In the genomic region with DNA sequence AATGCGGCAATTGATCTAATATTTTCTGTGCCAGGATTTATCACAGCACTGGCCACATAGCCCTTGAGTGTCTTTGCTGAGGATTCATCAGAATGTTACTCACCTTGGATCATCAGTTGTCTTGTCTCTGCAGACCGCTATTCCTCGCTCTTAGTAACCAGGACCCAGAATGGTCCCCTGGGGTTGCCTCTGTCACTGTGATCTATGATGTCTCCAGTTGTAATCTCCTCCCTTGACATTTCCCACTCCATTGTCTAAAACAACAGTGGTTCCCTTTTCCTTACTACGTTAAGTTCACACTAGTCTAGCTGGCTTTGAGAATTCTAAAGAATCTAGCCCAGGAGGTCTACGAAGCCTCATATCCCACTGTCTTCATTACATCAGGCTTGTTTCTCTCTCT, we compare ENCODE assay signal across 10 cellular contexts.
DNase-seq lines count a peak whose midpoint lies in the region; ATAC-seq and TF ChIP-seq lines count a peak whose summit lies in the region.
"Had no signal": no experiment of that assay in that cellular context is flagged by ENCODE, and none has a peak within 500 bp of the region (broad histone marks: within the 10 kb centered on the region; RNA-seq: fewer than 3 reads in every experiment).

No MANE protein-coding gene starts in this region.

- H4K8ac ChIP-seq in trophoblast cell (ENCODE audit: low read depth, low read length) = no peak overlapping the region

- CTCF ChIA-PET in activated CD8-positive, alpha-beta T cell treated with anti-CD3 and anti-CD28 coated beads, Interleukin-2, amount 10 ng/mL, durations not matched to agents 7 days and 5 days (lab: Charles Lee) = no interaction called here
- CTCF ChIA-PET in activated CD8-positive, alpha-beta T cell treated with anti-CD3 and anti-CD28 coated beads for 36 hours (lab: Charles Lee) = interaction anchor here (1.4 to 1.5 kb wide), 2 partner anchors 19 to 226 kb away, joined by 3 to 4 read pairs; no protein-coding TSS in a partner anchor

- POLR2A ChIA-PET in activated CD8-positive, alpha-beta T cell treated with anti-CD3 and anti-CD28 coated beads, Interleukin-2, amount 10 ng/mL, durations not matched to agents 7 days and 5 days (lab: Charles Lee) = interaction anchor here (0.8 to 1.4 kb wide), 3 partner anchors 21 to 227 kb away, joined by 3 to 4 read pairs (median 4); no protein-coding TSS in a partner anchor
- POLR2A ChIA-PET in activated CD8-positive, alpha-beta T cell treated with anti-CD3 and anti-CD28 coated beads for 36 hours (lab: Charles Lee) = interaction anchor here (0.8 to 1.6 kb wide), 4 partner anchors 15 to 235 kb away, joined by 3 to 4 read pairs (median 3); no protein-coding TSS in a partner anchor

- H3K9ac ChIP-seq in subcutaneous abdominal adipose tissue (ENCODE audit: low read length in 5 of 5) = peak overlapping the region in 2 of 5 donors; percentile 39 to 83
- H3K9ac ChIP-seq in trophoblast cell (ENCODE audit: low read length) = no peak overlapping the region

- H3K14ac ChIP-seq in trophoblast cell (ENCODE audit: low read length) = no peak overlapping the region

- peak overlapping the region; percentile 70 for H3K27ac Mint-ChIP-seq in activated CD8-positive, alpha-beta T cell treated with anti-CD3 and anti-CD28 coated beads, Interleukin-2, amount 10 ng/mL, durations not matched to agents 7 days and 5 days
- no peak overlapping the region for H3K27ac Mint-ChIP-seq in activated CD8-positive, alpha-beta T cell treated with anti-CD3 and anti-CD28 coated beads for 36 hours
- peak overlapping the region; percentile 0 for H3K27ac Mint-ChIP-seq in activated naive CD8-positive, alpha-beta T cell treated with anti-CD3 and anti-CD28 coated beads for 36 hours

- no peaks in the 10 kb centered on the region for H3K9me3 Mint-ChIP-seq in activated CD8-positive, alpha-beta T cell treated with anti-CD3 and anti-CD28 coated beads, Interleukin-2, amount 10 ng/mL, durations not matched to agents 7 days and 5 days (ENCODE audit: insufficient read depth)
- H3K9me3 Mint-ChIP-seq in activated CD8-positive, alpha-beta T cell treated with anti-CD3 and anti-CD28 coated beads for 36 hours = peaks cover 2% of the 10 kb centered on the region
- H3K9me3 Mint-ChIP-seq in activated naive CD8-positive, alpha-beta T cell treated with anti-CD3 and anti-CD28 coated beads for 36 hours = peaks cover 12% of the 10 kb centered on the region

- no peak overlapping the region for H2BK12ac ChIP-seq in trophoblast cell (ENCODE audit: low read length)

- ATAC-seq in activated CD8-positive, alpha-beta T cell treated with anti-CD3 and anti-CD28 coated beads, Interleukin-2, amount 10 ng/mL, durations not matched to agents 7 days and 5 days = no peak
- no peak for ATAC-seq in activated CD8-positive, alpha-beta T cell treated with anti-CD3 and anti-CD28 coated beads for 36 hours

- H3K27ac ChIP-seq in mesodermal cell (ENCODE audit: low read depth, low read length, severe bottlenecking) (peak overlapping the region; percentile 97), subcutaneous abdominal adipose tissue (ENCODE audit: low read depth, low read length) (peak overlapping the region; percentile 96), trophoblast cell (ENCODE audit: low read depth, low read length) (no peak overlapping the region)

- peaks cover 7% of the 10 kb centered on the region for H3K36me3 Mint-ChIP-seq in activated CD8-positive, alpha-beta T cell treated with anti-CD3 and anti-CD28 coated beads, Interleukin-2, amount 10 ng/mL, durations not matched to agents 7 days and 5 days (ENCODE audit: low read depth)
- H3K36me3 Mint-ChIP-seq in activated CD8-positive, alpha-beta T cell treated with anti-CD3 and anti-CD28 coated beads for 36 hours (ENCODE audit: low read depth) = peaks cover 4% of the 10 kb centered on the region
- H3K36me3 Mint-ChIP-seq in activated naive CD8-positive, alpha-beta T cell treated with anti-CD3 and anti-CD28 coated beads for 36 hours = peaks cover 21% of the 10 kb centered on the region

- no peak for DNase-seq in activated CD8-positive, alpha-beta T cell treated with anti-CD3 and anti-CD28 coated beads, Interleukin-2, amount 10 ng/mL, durations not matched to agents 7 days and 5 days
- no peak for DNase-seq in activated CD8-positive, alpha-beta T cell treated with anti-CD3 and anti-CD28 coated beads for 36 hours
- no peak for DNase-seq in activated naive CD8-positive, alpha-beta T cell treated with anti-CD3 and anti-CD28 coated beads for 36 hours
- no peak for DNase-seq in stimulated activated CD4-positive, alpha-beta T cell treated with anti-CD3 and anti-CD28 coated beads, Interleukin-12 subunit alpha, Interleukin-12 subunit beta, amount 100 ng/mL, for 4 hours
- DNase-seq in stimulated activated naive CD4-positive, alpha-beta T cell (lab: John Stamatoyannopoulos, UW) = no peak
- no peak for DNase-seq in trophoblast cell
- DNase-seq: ACHN, MG63 had no signal

- TF ChIP-seq CTCF in activated CD8-positive, alpha-beta T cell treated with anti-CD3 and anti-CD28 coated beads for 36 hours (IDR thresholded peaks at IDR 0.05) = no peak

- no peaks in the 10 kb centered on the region for H3K79me2 ChIP-seq in trophoblast cell (ENCODE audit: control insufficient read depth, insufficient read depth, low read length, poor library complexity)

- peaks cover 23% of the 10 kb centered on the region for H3K9me3 ChIP-seq in mesodermal cell (ENCODE audit: control insufficient read depth, low read length)
- peaks cover 0 to 3% (median 0%) of the 10 kb centered on the region in 5 donors for H3K9me3 ChIP-seq in subcutaneous abdominal adipose tissue (ENCODE audit: control insufficient read depth in 5 of 5, low read length in 5 of 5)
- peaks cover 1% of the 10 kb centered on the region for H3K9me3 ChIP-seq in trophoblast cell (ENCODE audit: insufficient read depth, low read depth, low read length)

- H2AFZ ChIP-seq in trophoblast cell (ENCODE audit: insufficient read depth, low read length, poor library complexity) = no peak overlapping the region

- H3K4me3 Mint-ChIP-seq in activated CD8-positive, alpha-beta T cell treated with anti-CD3 and anti-CD28 coated beads, Interleukin-2, amount 10 ng/mL, durations not matched to agents 7 days and 5 days = no peak overlapping the region
- no peak overlapping the region for H3K4me3 Mint-ChIP-seq in activated CD8-positive, alpha-beta T cell treated with anti-CD3 and anti-CD28 coated beads for 36 hours
- H3K4me3 Mint-ChIP-seq in activated naive CD8-positive, alpha-beta T cell treated with anti-CD3 and anti-CD28 coated beads for 36 hours = no peak overlapping the region

- H2BK120ac ChIP-seq in trophoblast cell (ENCODE audit: insufficient read depth, low read length, poor library complexity) = no peak overlapping the region

- WGBS in mesodermal cell (ENCODE audit: insufficient coverage in 2 of 2), 2 experiments = 57 to 64% methylated on average over 4 to 5 of the region's 5 CpGs
- WGBS in trophoblast cell (ENCODE audit: extremely low coverage, insufficient coverage, insufficient read length) = no CpG with 5 or more reads among the region's 5 CpGs

- peaks cover 55% of the 10 kb centered on the region for H3K4me1 Mint-ChIP-seq in activated CD8-positive, alpha-beta T cell treated with anti-CD3 and anti-CD28 coated beads, Interleukin-2, amount 10 ng/mL, durations not matched to agents 7 days and 5 days (ENCODE audit: low read depth)
- peaks cover 67% of the 10 kb centered on the region for H3K4me1 Mint-ChIP-seq in activated CD8-positive, alpha-beta T cell treated with anti-CD3 and anti-CD28 coated beads for 36 hours (ENCODE audit: low read depth)
- peaks cover 73% of the 10 kb centered on the region for H3K4me1 Mint-ChIP-seq in activated naive CD8-positive, alpha-beta T cell treated with anti-CD3 and anti-CD28 coated beads for 36 hours

- H3K4me1 ChIP-seq in mesodermal cell (ENCODE audit: control insufficient read depth, insufficient read depth, low read length, poor library complexity, severe bottlenecking) (peaks cover 55% of the 10 kb centered on the region), subcutaneous abdominal adipose tissue (ENCODE audit: control insufficient read depth in 5 of 5, insufficient read depth in 5 of 5, low read length in 5 of 5) (peaks cover 8 to 67% (median 54%) of the 10 kb centered on the region in 5 donors), trophoblast cell (ENCODE audit: control insufficient read depth in 1 of 2, insufficient read depth in 2 of 2, low read length in 2 of 2) (peaks cover 0 to 8% of the 10 kb centered on the region in 2 experiments)

- no peak overlapping the region for H3K18ac ChIP-seq in trophoblast cell (ENCODE audit: low read length)

- H3K36me3 ChIP-seq in mesodermal cell (ENCODE audit: control insufficient read depth, insufficient read depth, low read length) (peaks cover 8% of the 10 kb centered on the region), subcutaneous abdominal adipose tissue (ENCODE audit: control insufficient read depth in 5 of 5, insufficient read depth in 5 of 5, low read length in 5 of 5) (no peaks in the 10 kb centered on the region), trophoblast cell (ENCODE audit: control insufficient read depth in 1 of 2, insufficient read depth in 2 of 2, low read length in 2 of 2) (no peaks in the 10 kb centered on the region)
- H3K36me3 ChIP-seq: MG63 had no signal

- no peak overlapping the region for H2BK5ac ChIP-seq in trophoblast cell (ENCODE audit: low read depth, low read length, poor library complexity)

- no peaks in the 10 kb centered on the region for H3K79me1 ChIP-seq in trophoblast cell (ENCODE audit: low read length)

- no peak overlapping the region for H4K91ac ChIP-seq in trophoblast cell (ENCODE audit: low read depth, low read length)

- no peak overlapping the region for H2AK5ac ChIP-seq in trophoblast cell (ENCODE audit: low read length)

- H4K12ac ChIP-seq in trophoblast cell (ENCODE audit: low read depth, low read length) = no peak overlapping the region

- peaks cover 3% of the 10 kb centered on the region for H3K27me3 Mint-ChIP-seq in activated CD8-positive, alpha-beta T cell treated with anti-CD3 and anti-CD28 coated beads, Interleukin-2, amount 10 ng/mL, durations not matched to agents 7 days and 5 days (ENCODE audit: low read depth)
- peaks cover 4% of the 10 kb centered on the region for H3K27me3 Mint-ChIP-seq in activated CD8-positive, alpha-beta T cell treated with anti-CD3 and anti-CD28 coated beads for 36 hours
- H3K27me3 Mint-ChIP-seq in activated naive CD8-positive, alpha-beta T cell treated with anti-CD3 and anti-CD28 coated beads for 36 hours = no peaks in the 10 kb centered on the region

- intact Hi-C loops in activated CD8-positive, alpha-beta T cell treated with anti-CD3 and anti-CD28 coated beads for 36 hours (cut with micrococcal nuclease) = loop anchor here (1.0 to 2.0 kb wide), 2 partner anchors 20 to 225 kb away; partner anchors contain the start of gene VIM

- H3K4me3 ChIP-seq in mesodermal cell (ENCODE audit: extremely low read depth, insufficient read depth, low read length, poor library complexity, severe bottlenecking) (no peak overlapping the region), subcutaneous abdominal adipose tissue (ENCODE audit: low read depth in 1 of 5, low read length in 5 of 5) (no peak overlapping the region), trophoblast cell (ENCODE audit: low read depth, low read length) (no peak overlapping the region)
- H3K4me3 ChIP-seq: MG63 had no signal

- H3K23ac ChIP-seq in trophoblast cell (ENCODE audit: low read length) = no peak overlapping the region

- H3K27me3 ChIP-seq in subcutaneous abdominal adipose tissue (ENCODE audit: control insufficient read depth in 5 of 5, insufficient read depth in 4 of 5, low read length in 5 of 5) = no peaks in the 10 kb centered on the region
- H3K27me3 ChIP-seq in trophoblast cell (ENCODE audit: insufficient read depth, low read length) = no peaks in the 10 kb centered on the region
- H3K27me3 ChIP-seq: MG63 had no signal

- H3K4me2 ChIP-seq in trophoblast cell (ENCODE audit: low read length) = no peak overlapping the region

- no peak overlapping the region for H3K4ac ChIP-seq in trophoblast cell (ENCODE audit: low read depth, low read length)
